Comparison of ENCODE assay signal across 15 cellular contexts in genomic region chr17:70644093-70644492, GRCh38.
DNase-seq lines count a peak whose midpoint lies in the region; ATAC-seq and TF ChIP-seq lines count a peak whose summit lies in the region.
"Had no signal": no experiment of that assay in that cellular context is flagged by ENCODE, and none has a peak within 500 bp of the region (broad histone marks: within the 10 kb centered on the region; RNA-seq: fewer than 3 reads in every experiment).

No MANE protein-coding gene starts in this region.

- H3K27ac ChIP-seq in neutrophil, result peak overlapping the region; percentile 50
- no peak overlapping the region for H3K27ac ChIP-seq in breast epithelium
- H3K27ac ChIP-seq: BLaER1 treated with 17β-estradiol and CSF1 and Interleukin-3, amounts not matched to agents 10 nM and 100 nM; GM23248 had no signal

- intact Hi-C loops in left colon (cut with DNase I, micrococcal nuclease), result loop anchor here in 1 of 2 donors (10.0 kb wide), 1 partner anchor 1891 kb away; no protein-coding TSS in a partner anchor
- intact Hi-C loops in breast epithelium (cut with DNase I; ENCODE audit: low total_unique reads), result no loop called here

- H3K4me3 ChIP-seq in neutrophil (ENCODE audit: low read depth in 1 of 2, low read length in 1 of 2) (no peak overlapping the region), breast epithelium (no peak overlapping the region)
- H3K4me3 ChIP-seq: BLaER1 treated with 17β-estradiol and CSF1 and Interleukin-3, amounts not matched to agents 10 nM and 100 nM; GM12878; GM23248 had no signal

- no peaks in the 10 kb centered on the region for H3K27me3 ChIP-seq in neutrophil
- no peaks in the 10 kb centered on the region for H3K27me3 ChIP-seq in breast epithelium
- H3K27me3 ChIP-seq: BLaER1 treated with 17β-estradiol and CSF1 and Interleukin-3, amounts not matched to agents 10 nM and 100 nM had no signal

- in situ Hi-C loops in SK-MEL-5 (cut with HindIII; ENCODE audit: low pct_unique_long_range_greater_than_20kb, low sequenced_read_pairs), result no loop called here

- no peak for TF ChIP-seq POLR2A in breast epithelium (IDR thresholded peaks at IDR 0.05)

- TF ChIP-seq CTCF in neutrophil (IDR thresholded peaks at IDR 0.05), result no peak
- no peak for TF ChIP-seq CTCF in GM10266 (IDR thresholded peaks at IDR 0.05; ENCODE audit: control insufficient read depth, insufficient read depth, low read depth, missing control alignments)
- no peak for TF ChIP-seq CTCF in breast epithelium (IDR thresholded peaks at IDR 0.05)

- H3K9me3 ChIP-seq in neutrophil (no peaks in the 10 kb centered on the region), breast epithelium (no peaks in the 10 kb centered on the region)

- H3K4me1 ChIP-seq in neutrophil (ENCODE audit: control insufficient read depth in 1 of 2, insufficient read depth in 1 of 2, low read depth in 1 of 2, low read length in 1 of 2) (peaks cover 8 to 20% of the 10 kb centered on the region in 2 experiments), breast epithelium (no peaks in the 10 kb centered on the region)
- H3K4me1 ChIP-seq: BLaER1 treated with 17β-estradiol and CSF1 and Interleukin-3, amounts not matched to agents 10 nM and 100 nM had no signal

- peak; percentile 29 for DNase-seq in NOMO-1 treated with DMSO at 0.1 percent for 48 hours (lab: John Stamatoyannopoulos, UW; ENCODE audit: unreplicated experiment)
- DNase-seq in NOMO-1 treated with dmso at 0.1 percent for 144 hours (lab: John Stamatoyannopoulos, UW; ENCODE audit: unreplicated experiment), result no peak
- peak; percentile 57 for DNase-seq in SK-MEL-5 (ENCODE audit: low read depth, low spot score)
- DNase-seq in left colon, result no peak
- DNase-seq in GM10266 (ENCODE audit: extremely low spot score), result no peak
- no peak for DNase-seq in breast epithelium (ENCODE audit: low spot score in 2 of 2)
- DNase-seq: 8988T; ACHN; CD4-positive, CD25-positive, alpha-beta regulatory T cell; GM23248 had no signal

- H3K36me3 ChIP-seq in neutrophil (no peaks in the 10 kb centered on the region), breast epithelium (peaks cover under 1% of the 10 kb centered on the region)
- H3K36me3 ChIP-seq: BLaER1 treated with 17β-estradiol and CSF1 and Interleukin-3, amounts not matched to agents 10 nM and 100 nM had no signal

- ATAC-seq in left colon (peak; percentile 64), HG03520 (IDR thresholded peaks at IDR 0.05; ENCODE audit: unreplicated experiment) (no peak)
- ATAC-seq: GM12878, HCT116 had no signal

Comparison
In these comparisons a context has a peak if more than half of its experiments do, and no peak if none do; other contexts are left out.
1. DNase-seq: peak in NOMO-1 treated with DMSO at 0.1 percent for 48 hours (single experiment) and SK-MEL-5 (single experiment); none in NOMO-1 treated with dmso at 0.1 percent for 144 hours (single experiment), left colon (0 of 2), GM10266 (single experiment) and breast epithelium (0 of 2).